ENCODE assay signal across 1 cellular context in the genomic region with DNA sequence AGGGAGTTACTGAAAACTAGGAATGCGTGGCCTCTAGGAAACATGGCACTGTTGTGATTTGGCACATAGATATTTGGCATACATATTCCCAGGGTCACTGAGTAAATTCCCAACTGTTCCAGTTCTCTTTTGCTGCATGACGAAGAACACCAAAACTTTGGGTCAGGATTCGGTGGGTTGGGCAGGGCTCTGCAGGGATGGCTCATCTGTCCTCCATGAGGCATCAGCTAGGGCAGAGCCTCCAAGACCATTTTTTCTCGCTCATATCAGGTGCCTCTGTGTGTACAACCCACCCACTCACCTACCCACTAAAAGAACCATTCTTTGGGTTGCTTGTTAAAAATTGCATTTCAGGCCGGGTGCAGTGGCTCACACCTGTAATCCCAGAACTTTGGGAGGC.
TF ChIP-seq lines count a peak whose summit lies in the region.

No MANE protein-coding gene starts in this region.

TF ChIP-seq in K562, 482 proteins besides CTCF, POLR2A, EP300 and RAD21 (continued from another document):
- TF ChIP-seq, protein P1, sequence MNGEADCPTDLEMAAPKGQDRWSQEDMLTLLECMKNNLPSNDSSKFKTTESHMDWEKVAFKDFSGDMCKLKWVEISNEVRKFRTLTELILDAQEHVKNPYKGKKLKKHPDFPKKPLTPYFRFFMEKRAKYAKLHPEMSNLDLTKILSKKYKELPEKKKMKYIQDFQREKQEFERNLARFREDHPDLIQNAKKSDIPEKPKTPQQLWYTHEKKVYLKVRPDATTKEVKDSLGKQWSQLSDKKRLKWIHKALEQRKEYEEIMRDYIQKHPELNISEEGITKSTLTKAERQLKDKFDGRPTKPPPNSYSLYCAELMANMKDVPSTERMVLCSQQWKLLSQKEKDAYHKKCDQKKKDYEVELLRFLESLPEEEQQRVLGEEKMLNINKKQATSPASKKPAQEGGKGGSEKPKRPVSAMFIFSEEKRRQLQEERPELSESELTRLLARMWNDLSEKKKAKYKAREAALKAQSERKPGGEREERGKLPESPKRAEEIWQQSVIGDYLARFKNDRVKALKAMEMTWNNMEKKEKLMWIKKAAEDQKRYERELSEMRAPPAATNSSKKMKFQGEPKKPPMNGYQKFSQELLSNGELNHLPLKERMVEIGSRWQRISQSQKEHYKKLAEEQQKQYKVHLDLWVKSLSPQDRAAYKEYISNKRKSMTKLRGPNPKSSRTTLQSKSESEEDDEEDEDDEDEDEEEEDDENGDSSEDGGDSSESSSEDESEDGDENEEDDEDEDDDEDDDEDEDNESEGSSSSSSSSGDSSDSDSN (IDR thresholded peaks at IDR 0.05; ENCODE audit: borderline replicate concordance in 1 of 2, low read depth in 2 of 2, low read length in 2 of 2): no peak
- TF ChIP-seq, protein P2, sequence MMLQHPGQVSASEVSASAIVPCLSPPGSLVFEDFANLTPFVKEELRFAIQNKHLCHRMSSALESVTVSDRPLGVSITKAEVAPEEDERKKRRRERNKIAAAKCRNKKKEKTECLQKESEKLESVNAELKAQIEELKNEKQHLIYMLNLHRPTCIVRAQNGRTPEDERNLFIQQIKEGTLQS (IDR thresholded peaks at IDR 0.05): no peak
- TF ChIP-seq, protein P2 (CRISPR knock-in tag; conservative IDR thresholded peaks at IDR 0.05): no peak
- TF ChIP-seq HDAC2 (IDR thresholded peaks at IDR 0.05) (no peak), MBD2 (IDR thresholded peaks at IDR 0.05; ENCODE audit: borderline replicate concordance, low read depth) (no peak), ZNF766 (CRISPR knock-in tag; conservative IDR thresholded peaks at IDR 0.05) (no peak), GTF2F1 (IDR thresholded peaks at IDR 0.05; ENCODE audit: low read depth, low read length) (no peak), XRCC5 (IDR thresholded peaks at IDR 0.05; ENCODE audit: low read depth, low read length) (no peak), HDAC6 (IDR thresholded peaks at IDR 0.05; ENCODE audit: low read depth, low read length) (no peak), RBM15 (IDR thresholded peaks at IDR 0.05; ENCODE audit: insufficient read depth, low read length) (no peak)
- TF ChIP-seq, protein P3, sequence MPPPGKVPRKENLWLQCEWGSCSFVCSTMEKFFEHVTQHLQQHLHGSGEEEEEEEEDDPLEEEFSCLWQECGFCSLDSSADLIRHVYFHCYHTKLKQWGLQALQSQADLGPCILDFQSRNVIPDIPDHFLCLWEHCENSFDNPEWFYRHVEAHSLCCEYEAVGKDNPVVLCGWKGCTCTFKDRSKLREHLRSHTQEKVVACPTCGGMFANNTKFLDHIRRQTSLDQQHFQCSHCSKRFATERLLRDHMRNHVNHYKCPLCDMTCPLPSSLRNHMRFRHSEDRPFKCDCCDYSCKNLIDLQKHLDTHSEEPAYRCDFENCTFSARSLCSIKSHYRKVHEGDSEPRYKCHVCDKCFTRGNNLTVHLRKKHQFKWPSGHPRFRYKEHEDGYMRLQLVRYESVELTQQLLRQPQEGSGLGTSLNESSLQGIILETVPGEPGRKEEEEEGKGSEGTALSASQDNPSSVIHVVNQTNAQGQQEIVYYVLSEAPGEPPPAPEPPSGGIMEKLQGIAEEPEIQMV (tag; conservative IDR thresholded peaks at IDR 0.05; ENCODE audit: low read depth): no peak
- TF ChIP-seq, protein P4, sequence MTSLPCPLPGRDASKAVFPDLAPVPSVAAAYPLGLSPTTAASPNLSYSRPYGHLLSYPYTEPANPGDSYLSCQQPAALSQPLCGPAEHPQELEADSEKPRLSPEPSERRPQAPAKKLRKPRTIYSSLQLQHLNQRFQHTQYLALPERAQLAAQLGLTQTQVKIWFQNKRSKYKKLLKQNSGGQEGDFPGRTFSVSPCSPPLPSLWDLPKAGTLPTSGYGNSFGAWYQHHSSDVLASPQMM (CRISPR knock-in tag; IDR thresholded peaks at IDR 0.05): no peak
- TF ChIP-seq, protein P5, sequence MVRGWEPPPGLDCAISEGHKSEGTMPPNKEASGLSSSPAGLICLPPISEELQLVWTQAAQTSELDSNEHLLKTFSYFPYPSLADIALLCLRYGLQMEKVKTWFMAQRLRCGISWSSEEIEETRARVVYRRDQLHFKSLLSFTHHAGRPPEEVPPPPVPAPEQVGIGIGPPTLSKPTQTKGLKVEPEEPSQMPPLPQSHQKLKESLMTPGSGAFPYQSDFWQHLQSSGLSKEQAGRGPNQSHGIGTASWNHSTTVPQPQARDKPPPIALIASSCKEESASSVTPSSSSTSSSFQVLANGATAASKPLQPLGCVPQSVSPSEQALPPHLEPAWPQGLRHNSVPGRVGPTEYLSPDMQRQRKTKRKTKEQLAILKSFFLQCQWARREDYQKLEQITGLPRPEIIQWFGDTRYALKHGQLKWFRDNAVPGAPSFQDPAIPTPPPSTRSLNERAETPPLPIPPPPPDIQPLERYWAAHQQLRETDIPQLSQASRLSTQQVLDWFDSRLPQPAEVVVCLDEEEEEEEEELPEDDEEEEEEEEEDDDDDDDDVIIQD (CRISPR knock-in tag; IDR thresholded peaks at IDR 0.05): no peak
